25 cellular contexts compared by ENCODE assay signal in genomic region chr6:119174879-119175817, GRCh38.
A peak's percentile ranks its signal among the peaks of the same experiment; 100 is the strongest.
DNase-seq lines count a peak whose midpoint lies in the region; ATAC-seq and TF ChIP-seq lines count a peak whose summit lies in the region.
"Had no signal": no experiment of that assay in that cellular context is flagged by ENCODE, and none has a peak within 500 bp of the region (broad histone marks: within the 10 kb centered on the region; RNA-seq: fewer than 3 reads in every experiment).

No MANE protein-coding gene starts in this region.

- H3K9ac ChIP-seq in adipocyte (ENCODE audit: low read length) (no peak overlapping the region), skeletal muscle tissue (ENCODE audit: low read depth in 1 of 3, low read length in 3 of 3) (no peak overlapping the region)

- no peak for ATAC-seq in GM18909 (IDR thresholded peaks at IDR 0.05; ENCODE audit: poor library complexity, unreplicated experiment)
- ATAC-seq: activated CD8-positive, alpha-beta T cell treated with anti-CD3 and anti-CD28 coated beads, Interleukin-2, amount 10 ng/mL, durations not matched to agents 7 days and 5 days; esophagus mucosa; GM12878; left lobe of liver; naive thymus-derived CD4-positive, alpha-beta T cell; upper lobe of right lung had no signal

- H3K9me3 Mint-ChIP-seq in glutamatergic neuron (ENCODE audit: unreplicated experiment) = peaks cover 1% of the 10 kb centered on the region
- H3K9me3 Mint-ChIP-seq: CD4-positive, alpha-beta memory T cell; HFFc6; naive thymus-derived CD4-positive, alpha-beta T cell had no signal

- no peak for TF ChIP-seq CTCF in glutamatergic neuron (IDR thresholded peaks at IDR 0.05; ENCODE audit: partially characterized antibody, unreplicated experiment)

- DNase-seq in GM03348 (ENCODE audit: low spot score) = peak; percentile 48
- peak; percentile 69 for DNase-seq in adipocyte (ENCODE audit: low read depth)
- DNase-seq in fibroblast of peridontal ligament (ENCODE audit: extremely low read depth) = peak; percentile 83
- no peak for DNase-seq in glutamatergic neuron
- no peak for DNase-seq in NK-92 (lab: John Stamatoyannopoulos, UW; ENCODE audit: unreplicated experiment)
- DNase-seq: activated CD4-positive, CD25-positive, alpha-beta regulatory T cell; activated CD8-positive, alpha-beta T cell treated with anti-CD3 and anti-CD28 coated beads, Interleukin-2, amount 10 ng/mL, durations not matched to agents 7 days and 5 days; activated gamma-delta T cell treated with Interleukin-2 at 50 U/mL for 16 hours; activated T-cell treated with anti-CD3 and anti-CD28 coated beads, Interleukin-2, amount 50 U/mL, for 1 hour; CD4-positive, alpha-beta memory T cell; DMS153; effector CD8-positive, alpha-beta T cell; GF-D8; HFFc6; Kasumi-1; naive thymus-derived CD4-positive, alpha-beta T cell; NCI-H187 treated with DMSO at 0.1 percent for 48 hours; retina; T1000; upper lobe of right lung had no signal

- H3K4me3 ChIP-seq in adipocyte (ENCODE audit: low read length) = no peak overlapping the region
- no peak overlapping the region for H3K4me3 ChIP-seq in skeletal muscle tissue (ENCODE audit: low read length in 3 of 3)
- H3K4me3 ChIP-seq: GM12878, upper lobe of right lung had no signal

- H3K36me3 ChIP-seq in adipocyte (ENCODE audit: control insufficient read depth, insufficient read depth, low read length, severe bottlenecking) = peaks cover 35% of the 10 kb centered on the region
- H3K36me3 ChIP-seq in skeletal muscle tissue (ENCODE audit: control insufficient read depth in 3 of 3, insufficient read depth in 3 of 3, low read length in 3 of 3) = peaks cover 0 to 6% (median 0%) of the 10 kb centered on the region in 3 donors

- H3K4me1 Mint-ChIP-seq in glutamatergic neuron (ENCODE audit: low read depth, unreplicated experiment) = peaks cover 3% of the 10 kb centered on the region

- H3K4me1 ChIP-seq in adipocyte (ENCODE audit: control insufficient read depth, insufficient read depth, low read length) (peaks cover 51% of the 10 kb centered on the region), skeletal muscle tissue (ENCODE audit: control insufficient read depth in 3 of 3, insufficient read depth in 3 of 3, low read length in 3 of 3) (peaks cover 0 to 3% (median 0%) of the 10 kb centered on the region in 3 donors)

- no peak overlapping the region for H3K4me3 Mint-ChIP-seq in glutamatergic neuron (ENCODE audit: unreplicated experiment)
- H3K4me3 Mint-ChIP-seq: activated CD8-positive, alpha-beta T cell treated with anti-CD3 and anti-CD28 coated beads, Interleukin-2, amount 10 ng/mL, durations not matched to agents 7 days and 5 days; CD4-positive, alpha-beta memory T cell; HFFc6; naive thymus-derived CD4-positive, alpha-beta T cell had no signal

- H3K27me3 Mint-ChIP-seq in glutamatergic neuron (ENCODE audit: unreplicated experiment) = peaks cover 3% of the 10 kb centered on the region
- H3K27me3 Mint-ChIP-seq: CD4-positive, alpha-beta memory T cell had no signal

- H3K27me3 ChIP-seq in adipocyte (replicated peaks; ENCODE audit: control insufficient read depth, insufficient read depth, low read length) = no peaks in the 10 kb centered on the region
- no peaks in the 10 kb centered on the region for H3K27me3 ChIP-seq in skeletal muscle tissue (ENCODE audit: control insufficient read depth in 3 of 3, insufficient read depth in 3 of 3, low read length in 3 of 3)
- H3K27me3 ChIP-seq: upper lobe of right lung had no signal

- H3K9me3 ChIP-seq in adipocyte (ENCODE audit: control insufficient read depth, low read length) = no peaks in the 10 kb centered on the region
- no peaks in the 10 kb centered on the region for H3K9me3 ChIP-seq in skeletal muscle tissue (ENCODE audit: control insufficient read depth in 3 of 3, low read length in 3 of 3)
- H3K9me3 ChIP-seq: upper lobe of right lung had no signal

- H3K36me3 Mint-ChIP-seq in glutamatergic neuron (ENCODE audit: unreplicated experiment) = no peaks in the 10 kb centered on the region

- no peak overlapping the region for H3K27ac Mint-ChIP-seq in glutamatergic neuron (ENCODE audit: unreplicated experiment)
- H3K27ac Mint-ChIP-seq: activated CD8-positive, alpha-beta T cell treated with anti-CD3 and anti-CD28 coated beads, Interleukin-2, amount 10 ng/mL, durations not matched to agents 7 days and 5 days; CD4-positive, alpha-beta memory T cell; HFFc6; naive thymus-derived CD4-positive, alpha-beta T cell had no signal

- peak overlapping the region; percentile 15 for H3K27ac ChIP-seq in skeletal muscle tissue (ENCODE audit: low read depth, low read length)
- H3K27ac ChIP-seq: upper lobe of right lung had no signal

Comparison
In these comparisons a context has a peak if more than half of its experiments do, and no peak if none do; other contexts are left out.
1. DNase-seq: peak in GM03348 (single experiment), adipocyte (single experiment) and fibroblast of peridontal ligament (single experiment); none in glutamatergic neuron (single experiment) and NK-92 (single experiment).